10 cellular contexts compared by ENCODE assay signal in the genomic region with DNA sequence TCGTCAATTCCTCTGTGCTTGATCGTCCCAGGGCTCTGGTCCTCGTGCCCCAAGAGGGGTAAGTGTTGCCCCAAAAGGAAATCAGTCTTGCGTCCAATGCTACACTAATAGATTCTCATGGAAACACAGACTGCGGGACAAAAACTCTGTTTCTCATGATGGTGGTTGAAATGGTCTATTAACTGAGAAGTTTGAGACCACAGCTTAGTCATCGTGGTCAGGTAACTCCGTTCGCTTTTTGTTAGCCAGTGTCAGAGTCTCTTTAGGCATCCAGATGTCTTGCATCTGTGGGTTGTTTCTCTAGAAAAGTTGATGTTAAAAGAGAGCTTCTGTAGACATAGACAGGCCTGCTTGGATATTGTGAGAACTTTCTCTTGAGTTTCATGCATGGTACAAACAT.
DNase-seq lines count a peak whose midpoint lies in the region; ATAC-seq and TF ChIP-seq lines count a peak whose summit lies in the region.
"Had no signal": no experiment of that assay in that cellular context is flagged by ENCODE, and none has a peak within 500 bp of the region (broad histone marks: within the 10 kb centered on the region; RNA-seq: fewer than 3 reads in every experiment).

No MANE protein-coding gene starts in this region.

- H3K27me3 ChIP-seq in gastrocnemius medialis, result no peaks in the 10 kb centered on the region
- no peaks in the 10 kb centered on the region for H3K27me3 ChIP-seq in Peyer's patch
- H3K27me3 ChIP-seq in heart right ventricle, result no peaks in the 10 kb centered on the region
- H3K27me3 ChIP-seq: body of pancreas, SJSA1 had no signal

- no peak overlapping the region for H3K4me3 Mint-ChIP-seq in T-cell

- no peaks in the 10 kb centered on the region for H3K9me3 Mint-ChIP-seq in T-cell

- peaks cover 30 to 50% (median 39%) of the 10 kb centered on the region in 3 donors for H3K4me1 Mint-ChIP-seq in T-cell

- H3K4me1 ChIP-seq in gastrocnemius medialis (no peaks in the 10 kb centered on the region), Peyer's patch (peaks cover 0 to 26% (median 2%) of the 10 kb centered on the region in 4 donors), heart right ventricle (no peaks in the 10 kb centered on the region)
- H3K4me1 ChIP-seq: SJSA1 had no signal

- H3K4me3 ChIP-seq in gastrocnemius medialis (no peak overlapping the region), Peyer's patch (no peak overlapping the region), heart right ventricle (no peak overlapping the region)
- H3K4me3 ChIP-seq: body of pancreas, SJSA1 had no signal

- no peak for TF ChIP-seq CTCF in gastrocnemius medialis (IDR thresholded peaks at IDR 0.05 in 4 of 5, conservative IDR thresholded peaks at IDR 0.05 in 1 of 5)
- TF ChIP-seq CTCF in Peyer's patch (IDR thresholded peaks at IDR 0.05), result no peak
- no peak for TF ChIP-seq CTCF in heart right ventricle (IDR thresholded peaks at IDR 0.05)

- in situ Hi-C loops in Caki2 (cut with HindIII; ENCODE audit: low pct_unique_long_range_greater_than_20kb, low sequenced_read_pairs) (no loop called here), gastrocnemius medialis (cut with MboI; ENCODE audit: low sequenced_read_pairs in 4 of 4) (no loop called here)

- ATAC-seq in HG03060 (IDR thresholded peaks at IDR 0.05; ENCODE audit: low read depth, unreplicated experiment) (peak; percentile 82), T-cell (replicated peaks in 1 of 4) (peak in 1 of 4 experiments; percentile 29), gastrocnemius medialis (no peak), heart right ventricle (no peak)
- ATAC-seq: body of pancreas had no signal

- DNase-seq in Caki2 (ENCODE audit: low read depth) (peak; percentile 1), GM19238 (ENCODE audit: insufficient read length, low spot score) (peak; percentile 29), T-cell (no peak), gastrocnemius medialis (no peak), NCI-H226 (no peak), Peyer's patch (no peak), heart right ventricle (no peak)
- DNase-seq: body of pancreas had no signal

- H3K27me3 Mint-ChIP-seq in T-cell, result no peaks in the 10 kb centered on the region

- H3K36me3 ChIP-seq in gastrocnemius medialis, result no peaks in the 10 kb centered on the region
- peaks cover 0 to 55% (median 0%) of the 10 kb centered on the region in 3 donors for H3K36me3 ChIP-seq in Peyer's patch
- peaks cover 0 to 85% (median 0%) of the 10 kb centered on the region in 9 donors for H3K36me3 ChIP-seq in heart right ventricle
- H3K36me3 ChIP-seq: SJSA1 had no signal

- peak overlapping the region; percentile 47 to 74 for H3K27ac Mint-ChIP-seq in T-cell

- POLR2A ChIA-PET in T-cell (lab: Charles Lee), result no interaction called here

- no peak overlapping the region for H3K27ac ChIP-seq in gastrocnemius medialis
- H3K27ac ChIP-seq in Peyer's patch, result no peak overlapping the region
- H3K27ac ChIP-seq in heart right ventricle, result no peak overlapping the region
- H3K27ac ChIP-seq: body of pancreas, SJSA1 had no signal

- CTCF ChIA-PET in T-cell (lab: Charles Lee), result no interaction called here

- H3K36me3 Mint-ChIP-seq in T-cell, result peaks cover 78% of the 10 kb centered on the region

- 87 to 91% methylated on average over 8 of the region's 8 CpGs for WGBS in heart right ventricle, 2 donors

- TF ChIP-seq POLR2A in gastrocnemius medialis (IDR thresholded peaks at IDR 0.05) (no peak), Peyer's patch (IDR thresholded peaks at IDR 0.05) (no peak)

- intact Hi-C loops in gastrocnemius medialis (cut with DNase I; ENCODE audit: low total_unique reads), result no loop called here
- intact Hi-C loops in heart right ventricle (cut with DNase I), result no loop called here

- H3K9me3 ChIP-seq in gastrocnemius medialis, result no peaks in the 10 kb centered on the region
- H3K9me3 ChIP-seq in Peyer's patch, result no peaks in the 10 kb centered on the region
- no peaks in the 10 kb centered on the region for H3K9me3 ChIP-seq in heart right ventricle
- H3K9me3 ChIP-seq: body of pancreas, SJSA1 had no signal

Comparison
In these comparisons a context has a peak if more than half of its experiments do, and no peak if none do; other contexts are left out.
1. DNase-seq: peak in Caki2 (single experiment) and GM19238 (single experiment); none in T-cell (0 of 34), gastrocnemius medialis (0 of 2), NCI-H226 (single experiment), Peyer's patch (0 of 3) and heart right ventricle (0 of 2).